Comparison of ENCODE assay signal across 23 cellular contexts in genomic region chr10:42953684-42954674, GRCh38.
DNase-seq lines count a peak whose midpoint lies in the region; ATAC-seq, FAIRE-seq and TF ChIP-seq lines count a peak whose summit lies in the region.
"Had no signal": no experiment of that assay in that cellular context is flagged by ENCODE, and none has a peak within 500 bp of the region (broad histone marks: within the 10 kb centered on the region; RNA-seq: fewer than 3 reads in every experiment).

No MANE protein-coding gene starts in this region.

- no peak for TF ChIP-seq POLR2A in sigmoid colon (IDR thresholded peaks at IDR 0.05)

- H3K4me1 ChIP-seq in RWPE2 (ENCODE audit: insufficient read depth, poor library complexity, severe bottlenecking) (no peaks in the 10 kb centered on the region), kidney (ENCODE audit: control insufficient read depth in 1 of 2, insufficient read depth in 1 of 2, low read depth in 1 of 2, low read length in 2 of 2) (peaks cover 0 to 9% of the 10 kb centered on the region in 2 donors), sigmoid colon (peaks cover 0 to 11% (median 7%) of the 10 kb centered on the region in 4 donors)

- H3K9me3 Mint-ChIP-seq in activated CD8-positive, alpha-beta T cell treated with anti-CD3 and anti-CD28 coated beads, Interleukin-2, amount 10 ng/mL, durations not matched to agents 7 days and 5 days (ENCODE audit: insufficient read depth): no peaks in the 10 kb centered on the region
- no peaks in the 10 kb centered on the region for H3K9me3 Mint-ChIP-seq in activated CD8-positive, alpha-beta T cell treated with anti-CD3 and anti-CD28 coated beads for 36 hours
- H3K9me3 Mint-ChIP-seq in activated naive CD4-positive, alpha-beta T cell treated with anti-CD3 and anti-CD28 coated beads, Interleukin-2, amount 10 ng/mL, durations not matched to agents 7 days and 5 days: no peaks in the 10 kb centered on the region
- H3K9me3 Mint-ChIP-seq: activated T-helper 17 cell treated with anti-CD3 and anti-CD28 coated beads, Interleukin-2, amount 50 U/mL, for 72 hours had no signal

- H3K4me1 Mint-ChIP-seq in activated CD8-positive, alpha-beta T cell treated with anti-CD3 and anti-CD28 coated beads, Interleukin-2, amount 10 ng/mL, durations not matched to agents 7 days and 5 days (ENCODE audit: low read depth): no peaks in the 10 kb centered on the region
- H3K4me1 Mint-ChIP-seq in activated CD8-positive, alpha-beta T cell treated with anti-CD3 and anti-CD28 coated beads for 36 hours (ENCODE audit: low read depth): no peaks in the 10 kb centered on the region
- H3K4me1 Mint-ChIP-seq in activated naive CD4-positive, alpha-beta T cell treated with anti-CD3 and anti-CD28 coated beads, Interleukin-2, amount 10 ng/mL, durations not matched to agents 7 days and 5 days: no peaks in the 10 kb centered on the region
- H3K4me1 Mint-ChIP-seq: activated T-helper 17 cell treated with anti-CD3 and anti-CD28 coated beads, Interleukin-2, amount 50 U/mL, for 72 hours; memory B cell had no signal

- no peak for TF ChIP-seq CTCF in activated CD8-positive, alpha-beta T cell treated with anti-CD3 and anti-CD28 coated beads for 36 hours (IDR thresholded peaks at IDR 0.05)
- TF ChIP-seq CTCF in RWPE2 (IDR thresholded peaks at IDR 0.05; ENCODE audit: poor library complexity, severe bottlenecking) (no peak), kidney (IDR thresholded peaks at IDR 0.05; ENCODE audit: borderline replicate concordance, extremely low read depth, insufficient read depth) (no peak), sigmoid colon (IDR thresholded peaks at IDR 0.05) (no peak)

- POLR2A ChIA-PET in activated CD8-positive, alpha-beta T cell treated with anti-CD3 and anti-CD28 coated beads, Interleukin-2, amount 10 ng/mL, durations not matched to agents 7 days and 5 days (lab: Charles Lee): no interaction called here
- POLR2A ChIA-PET in activated CD8-positive, alpha-beta T cell treated with anti-CD3 and anti-CD28 coated beads for 36 hours (lab: Charles Lee): no interaction called here

- TF ChIP-seq EP300 in sigmoid colon (IDR thresholded peaks at IDR 0.05): no peak

- H3K27me3 Mint-ChIP-seq in activated CD8-positive, alpha-beta T cell treated with anti-CD3 and anti-CD28 coated beads, Interleukin-2, amount 10 ng/mL, durations not matched to agents 7 days and 5 days (ENCODE audit: low read depth): peaks cover 10% of the 10 kb centered on the region
- H3K27me3 Mint-ChIP-seq in activated CD8-positive, alpha-beta T cell treated with anti-CD3 and anti-CD28 coated beads for 36 hours: no peaks in the 10 kb centered on the region
- H3K27me3 Mint-ChIP-seq in activated naive CD4-positive, alpha-beta T cell treated with anti-CD3 and anti-CD28 coated beads, Interleukin-2, amount 10 ng/mL, durations not matched to agents 7 days and 5 days: peaks cover 23% of the 10 kb centered on the region

- no peak overlapping the region for H3K9ac ChIP-seq in kidney (ENCODE audit: low read length in 2 of 2)
- H3K9ac ChIP-seq: GM23248, KMS-11, parathyroid adenoma had no signal

- H3K9me3 ChIP-seq in RWPE2 (ENCODE audit: severe bottlenecking): no peaks in the 10 kb centered on the region
- H3K9me3 ChIP-seq in kidney (ENCODE audit: control insufficient read depth in 1 of 2, low read length in 2 of 2): no peaks in the 10 kb centered on the region
- H3K9me3 ChIP-seq in sigmoid colon: no peaks in the 10 kb centered on the region
- H3K9me3 ChIP-seq: thoracic aorta had no signal

- H3K36me3 ChIP-seq in RWPE2 (ENCODE audit: low read depth) (no peaks in the 10 kb centered on the region), kidney (ENCODE audit: control insufficient read depth in 1 of 2, insufficient read depth in 2 of 2, low read length in 2 of 2) (no peaks in the 10 kb centered on the region), sigmoid colon (no peaks in the 10 kb centered on the region)
- H3K36me3 ChIP-seq: thoracic aorta had no signal

- FAIRE-seq in kidney (lab: Jason Lieb, UNC): no peak
- FAIRE-seq: colon, GM12892, keratinocyte had no signal

- H3K27me3 ChIP-seq in RWPE2 (ENCODE audit: insufficient read depth, poor library complexity, severe bottlenecking) (peaks cover 9% of the 10 kb centered on the region), sigmoid colon (peaks cover 0 to 32% (median 8%) of the 10 kb centered on the region in 3 donors)

- DNase-seq in activated CD8-positive, alpha-beta T cell treated with anti-CD3 and anti-CD28 coated beads, Interleukin-2, amount 10 ng/mL, durations not matched to agents 7 days and 5 days: peak; percentile 10
- no peak for DNase-seq in activated CD8-positive, alpha-beta T cell treated with anti-CD3 and anti-CD28 coated beads for 36 hours
- DNase-seq in RWPE2 (ENCODE audit: low spot score) (peak; percentile 21), kidney (peak; percentile 41), sigmoid colon (peak; percentile 32), GF-D8 (lab: John Stamatoyannopoulos, UW) (no peak), amygdala (lab: John Stamatoyannopoulos, UW) (no peak)
- DNase-seq in activated naive CD4-positive, alpha-beta T cell treated with anti-CD3 and anti-CD28 coated beads, Interleukin-2, amount 10 ng/mL, durations not matched to agents 7 days and 5 days: no peak
- DNase-seq: 8988T, DMS79 treated with DMSO at 0.1 percent for 48 hours, GM23248, NCI-H2171, NCI-H524 treated with DMSO at 0.1 percent for 48 hours had no signal

- intact Hi-C loops in activated CD8-positive, alpha-beta T cell treated with anti-CD3 and anti-CD28 coated beads for 36 hours (cut with micrococcal nuclease): no loop called here
- intact Hi-C loops in kidney (cut with DNase I) (no loop called here), sigmoid colon (cut with DNase I) (no loop called here)

- H3K36me3 Mint-ChIP-seq in activated CD8-positive, alpha-beta T cell treated with anti-CD3 and anti-CD28 coated beads, Interleukin-2, amount 10 ng/mL, durations not matched to agents 7 days and 5 days (ENCODE audit: low read depth): no peaks in the 10 kb centered on the region
- H3K36me3 Mint-ChIP-seq in activated CD8-positive, alpha-beta T cell treated with anti-CD3 and anti-CD28 coated beads for 36 hours (ENCODE audit: low read depth): no peaks in the 10 kb centered on the region
- H3K36me3 Mint-ChIP-seq in activated naive CD4-positive, alpha-beta T cell treated with anti-CD3 and anti-CD28 coated beads, Interleukin-2, amount 10 ng/mL, durations not matched to agents 7 days and 5 days: no peaks in the 10 kb centered on the region
- H3K36me3 Mint-ChIP-seq: brain; memory B cell; naive thymus-derived CD4-positive, alpha-beta T cell had no signal

- H3K27ac ChIP-seq in RWPE2 (ENCODE audit: poor library complexity, severe bottlenecking) (no peak overlapping the region), kidney (ENCODE audit: low read depth in 2 of 2, low read length in 2 of 2) (no peak overlapping the region), sigmoid colon (no peak overlapping the region)
- H3K27ac ChIP-seq: GM23248, KMS-11, parathyroid adenoma, thoracic aorta had no signal

- CTCF ChIA-PET in activated CD8-positive, alpha-beta T cell treated with anti-CD3 and anti-CD28 coated beads, Interleukin-2, amount 10 ng/mL, durations not matched to agents 7 days and 5 days (lab: Charles Lee): no interaction called here
- CTCF ChIA-PET in activated CD8-positive, alpha-beta T cell treated with anti-CD3 and anti-CD28 coated beads for 36 hours (lab: Charles Lee): interaction anchor here (1.1 kb wide), 1 partner anchor 395 kb away, joined by 3 read pairs; no protein-coding TSS in a partner anchor
- CTCF ChIA-PET in activated naive CD4-positive, alpha-beta T cell treated with anti-CD3 and anti-CD28 coated beads, Interleukin-2, amount 10 ng/mL, durations not matched to agents 7 days and 5 days (lab: Charles Lee): no interaction called here

- H3K27ac Mint-ChIP-seq in activated CD8-positive, alpha-beta T cell treated with anti-CD3 and anti-CD28 coated beads, Interleukin-2, amount 10 ng/mL, durations not matched to agents 7 days and 5 days: no peak overlapping the region
- H3K27ac Mint-ChIP-seq in activated CD8-positive, alpha-beta T cell treated with anti-CD3 and anti-CD28 coated beads for 36 hours: no peak overlapping the region
- no peak overlapping the region for H3K27ac Mint-ChIP-seq in activated naive CD4-positive, alpha-beta T cell treated with anti-CD3 and anti-CD28 coated beads, Interleukin-2, amount 10 ng/mL, durations not matched to agents 7 days and 5 days
- H3K27ac Mint-ChIP-seq: activated T-helper 17 cell treated with anti-CD3 and anti-CD28 coated beads, Interleukin-2, amount 50 U/mL, for 72 hours; brain; memory B cell; naive thymus-derived CD4-positive, alpha-beta T cell had no signal

- H3K4me3 ChIP-seq in RWPE2 (ENCODE audit: severe bottlenecking) (no peak overlapping the region), kidney (ENCODE audit: low read length in 2 of 2) (no peak overlapping the region), sigmoid colon (no peak overlapping the region)
- H3K4me3 ChIP-seq: GM23248, thoracic aorta had no signal

- ATAC-seq in activated CD8-positive, alpha-beta T cell treated with anti-CD3 and anti-CD28 coated beads, Interleukin-2, amount 10 ng/mL, durations not matched to agents 7 days and 5 days: no peak
- ATAC-seq in activated CD8-positive, alpha-beta T cell treated with anti-CD3 and anti-CD28 coated beads for 36 hours: no peak
- ATAC-seq in RWPE2 (ENCODE audit: low read depth): no peak
- ATAC-seq: activated T-helper 17 cell treated with anti-CD3 and anti-CD28 coated beads, Interleukin-2, amount 50 U/mL, for 72 hours; naive thymus-derived CD4-positive, alpha-beta T cell had no signal

- H3K4me3 Mint-ChIP-seq in activated CD8-positive, alpha-beta T cell treated with anti-CD3 and anti-CD28 coated beads, Interleukin-2, amount 10 ng/mL, durations not matched to agents 7 days and 5 days: no peak overlapping the region
- H3K4me3 Mint-ChIP-seq in activated CD8-positive, alpha-beta T cell treated with anti-CD3 and anti-CD28 coated beads for 36 hours: no peak overlapping the region
- no peak overlapping the region for H3K4me3 Mint-ChIP-seq in activated naive CD4-positive, alpha-beta T cell treated with anti-CD3 and anti-CD28 coated beads, Interleukin-2, amount 10 ng/mL, durations not matched to agents 7 days and 5 days
- H3K4me3 Mint-ChIP-seq: activated T-helper 17 cell treated with anti-CD3 and anti-CD28 coated beads, Interleukin-2, amount 50 U/mL, for 72 hours; memory B cell; naive thymus-derived CD4-positive, alpha-beta T cell had no signal

- 90 to 91% methylated on average over 20 of the region's 20 CpGs for WGBS in sigmoid colon, 2 donors

Comparison
In these comparisons a context has a peak if more than half of its experiments do, and no peak if none do; other contexts are left out.
1. DNase-seq: peak in activated CD8-positive, alpha-beta T cell treated with anti-CD3 and anti-CD28 coated beads, Interleukin-2, amount 10 ng/mL, durations not matched to agents 7 days and 5 days (single experiment), RWPE2 (single experiment), kidney (single experiment) and sigmoid colon (single experiment); none in activated CD8-positive, alpha-beta T cell treated with anti-CD3 and anti-CD28 coated beads for 36 hours (single experiment), GF-D8 (single experiment), activated naive CD4-positive, alpha-beta T cell treated with anti-CD3 and anti-CD28 coated beads, Interleukin-2, amount 10 ng/mL, durations not matched to agents 7 days and 5 days (single experiment) and amygdala (0 of 56).